In the genomic region with DNA sequence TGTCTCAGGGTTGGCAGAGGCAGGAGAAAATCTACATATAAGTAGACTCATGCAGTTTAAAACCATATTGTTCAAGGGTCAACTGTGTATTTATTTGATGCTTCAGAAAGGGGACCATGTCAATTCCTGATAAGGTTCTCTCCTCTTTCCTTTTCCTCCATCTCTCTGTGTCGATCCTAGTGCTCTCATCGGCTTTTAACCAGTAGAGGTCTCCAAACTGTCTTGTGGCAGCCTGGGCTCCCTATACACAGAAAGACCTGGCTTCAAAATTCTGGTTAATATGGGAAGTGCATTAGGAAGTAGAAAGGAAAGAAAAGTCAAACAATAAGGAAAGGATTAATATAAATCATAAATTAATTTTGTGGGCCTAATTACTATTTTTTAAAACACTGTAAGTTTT, we compare ENCODE assay signal across 9 cellular contexts.
A peak's percentile ranks its signal among the peaks of the same experiment; 100 is the strongest.
DNase-seq lines count a peak whose midpoint lies in the region; ATAC-seq, FAIRE-seq and TF ChIP-seq lines count a peak whose summit lies in the region.
"Had no signal": no experiment of that assay in that cellular context is flagged by ENCODE, and none has a peak within 500 bp of the region (broad histone marks: within the 10 kb centered on the region; RNA-seq: fewer than 3 reads in every experiment).

No MANE protein-coding gene starts in this region.

- H2AFZ ChIP-seq in HCT116 (ENCODE audit: low read depth, low read length, poor library complexity, severe bottlenecking), result no peak overlapping the region
- H2AFZ ChIP-seq in SK-N-SH (ENCODE audit: low read depth), result no peak overlapping the region

- in situ Hi-C loops in GM13976 (cut with MboI; ENCODE audit: low sequenced_read_pairs, unreplicated experiment), result no loop called here

- ATAC-seq in HCT116, result peak; percentile 91
- ATAC-seq in HG03135 (IDR thresholded peaks at IDR 0.05; ENCODE audit: unreplicated experiment), result no peak

- 7% methylated on average over 2 of the region's 2 CpGs for WGBS in SK-N-SH (ENCODE audit: low lambda C conversion rate)

- FAIRE-seq in kidney (lab: Jason Lieb, UNC), result peak; percentile 91
- FAIRE-seq: islet of Langerhans had no signal

- H3K9me3 ChIP-seq in HCT116 (ENCODE audit: control insufficient read depth in 1 of 2, insufficient read depth in 1 of 2, low read depth in 1 of 2, low read length in 2 of 2), result no peaks in the 10 kb centered on the region
- H3K9me3 ChIP-seq in SK-N-SH, result no peaks in the 10 kb centered on the region
- H3K9me3 ChIP-seq in kidney (ENCODE audit: control insufficient read depth in 1 of 2, low read length in 2 of 2), result no peaks in the 10 kb centered on the region

- H3K27me3 ChIP-seq in HCT116 (ENCODE audit: insufficient read depth, low read length) (peaks cover 5% of the 10 kb centered on the region), SK-N-SH (ENCODE audit: insufficient read depth) (no peaks in the 10 kb centered on the region)

- no peaks in the 10 kb centered on the region for H3K79me2 ChIP-seq in HCT116 (ENCODE audit: insufficient read depth, low read length)
- no peaks in the 10 kb centered on the region for H3K79me2 ChIP-seq in SK-N-SH (ENCODE audit: insufficient read depth)

- TF ChIP-seq CTCF in HCT116 (IDR thresholded peaks at IDR 0.05 in 2 of 3, conservative IDR thresholded peaks at IDR 0.05 in 1 of 3; ENCODE audit: borderline replicate concordance in 1 of 3, insufficient read depth in 1 of 3, low read depth in 2 of 3, low read length in 2 of 3), result peak; percentile 40 to 62 (median 53); a peak in 5 of 6 replicates
- TF ChIP-seq CTCF in SK-N-SH (IDR thresholded peaks at IDR 0.05), result peak; percentile 74
- TF ChIP-seq CTCF in kidney (IDR thresholded peaks at IDR 0.05; ENCODE audit: borderline replicate concordance, extremely low read depth, insufficient read depth), result peak; percentile 26
- TF ChIP-seq CTCF in foreskin fibroblast (IDR thresholded peaks at IDR 0.05; ENCODE audit: low read depth, low read length), result no peak
- TF ChIP-seq CTCF in GM13976 (IDR thresholded peaks at IDR 0.05; ENCODE audit: borderline replicate concordance, control extremely low read depth, extremely low read depth, insufficient read depth, missing control alignments), result no peak

- POLR2A ChIA-PET in HCT116 (lab: Charles Lee) (no interaction called here), SK-N-SH (lab: Yijun Ruan, JAX) (no interaction called here)

- TF ChIP-seq POLR2A in HCT116 (IDR thresholded peaks at IDR 0.05; ENCODE audit: borderline replicate concordance, extremely low read depth, insufficient read depth, insufficient read length), result no peak

- CTCF ChIA-PET in HCT116 (lab: Charles Lee) (no interaction called here), SK-N-SH (lab: Yijun Ruan, JAX) (interaction anchor here (0.7 to 7.7 kb wide), 7 partner anchors 12 to 1995 kb away, joined by 3 to 61 read pairs (median 4); no protein-coding TSS in a partner anchor)

- no TSS peak for BruUV-seq in HCT116 (replicated peaks; lab: Mats Ljungman, UMichigan)

- H3K27ac ChIP-seq in HCT116 (ENCODE audit: low read depth, low read length), result no peak overlapping the region
- no peak overlapping the region for H3K27ac ChIP-seq in SK-N-SH (ENCODE audit: low read depth in 2 of 2, low read length in 1 of 2)
- no peak overlapping the region for H3K27ac ChIP-seq in kidney (ENCODE audit: low read depth in 2 of 2, low read length in 2 of 2)

- intact Hi-C loops in HCT116 (cut with micrococcal nuclease) (no loop called here), kidney (cut with DNase I) (loop anchor here (10.0 kb wide), 1 partner anchor 199 kb away; no protein-coding TSS in a partner anchor)

- RAD21 ChIA-PET in HCT116 (lab: Charles Lee; ENCODE audit: low non-redundant PET in 1 of 2, low total read pairs in 2 of 2, uncharacterized antibody in 2 of 2, unreplicated experiment in 2 of 2), result no interaction called here

- no peaks in the 10 kb centered on the region for H3K36me3 ChIP-seq in HCT116 (ENCODE audit: control insufficient read depth in 1 of 2, insufficient read depth in 2 of 2, low read length in 2 of 2)
- no peaks in the 10 kb centered on the region for H3K36me3 ChIP-seq in SK-N-SH (replicated peaks in 1 of 2; ENCODE audit: control insufficient read depth in 1 of 2, insufficient read depth in 2 of 2, low read length in 1 of 2)
- H3K36me3 ChIP-seq in kidney (ENCODE audit: control insufficient read depth in 1 of 2, insufficient read depth in 2 of 2, low read length in 2 of 2), result no peaks in the 10 kb centered on the region

- no peak for TF ChIP-seq EP300 in SK-N-SH (IDR thresholded peaks at IDR 0.05; ENCODE audit: borderline replicate concordance in 1 of 2, low read depth in 1 of 2, low read length in 1 of 2)

- peak; percentile 21 for DNase-seq in COLO829 (ENCODE audit: low spot score)
- DNase-seq in HCT116 (ENCODE audit: low read depth, low spot score), result no peak
- DNase-seq in SK-N-SH, result peak; percentile 65
- DNase-seq in kidney, result no peak
- DNase-seq in foreskin fibroblast, result no peak
- DNase-seq in epidermal melanocyte (ENCODE audit: insufficient read length, low spot score), result no peak
- DNase-seq in GM13976 (ENCODE audit: low spot score), result no peak

- no peaks in the 10 kb centered on the region for H3F3A ChIP-seq in SK-N-SH (replicated peaks; ENCODE audit: insufficient read depth)

- H3K4me2 ChIP-seq in HCT116 (ENCODE audit: low read length) (no peak overlapping the region), SK-N-SH (no peak overlapping the region)

- no peaks in the 10 kb centered on the region for H4K20me1 ChIP-seq in HCT116 (ENCODE audit: insufficient read depth)
- H4K20me1 ChIP-seq in SK-N-SH (ENCODE audit: insufficient read depth), result no peaks in the 10 kb centered on the region

- peak; percentile 54 for TF ChIP-seq RAD21 in HCT116 (IDR thresholded peaks at IDR 0.05; ENCODE audit: low read depth)
- TF ChIP-seq RAD21 in SK-N-SH (IDR thresholded peaks at IDR 0.05; ENCODE audit: low read length), result peak; percentile 74

- H3K9me2 ChIP-seq in HCT116 (ENCODE audit: insufficient read depth), result no peaks in the 10 kb centered on the region
- no peaks in the 10 kb centered on the region for H3K9me2 ChIP-seq in SK-N-SH

- H3K4me3 ChIP-seq in HCT116 (replicated peaks in 1 of 2; ENCODE audit: low read depth in 1 of 2, low read length in 2 of 2) (no peak overlapping the region), SK-N-SH (ENCODE audit: low read depth in 2 of 2, low read length in 1 of 2) (no peak overlapping the region; a peak in 1 of 4 replicates), kidney (ENCODE audit: low read length in 2 of 2) (no peak overlapping the region), foreskin fibroblast (ENCODE audit: low read depth in 1 of 2, low read length in 2 of 2) (no peak overlapping the region)

- H3K4me1 ChIP-seq in HCT116 (ENCODE audit: control insufficient read depth in 1 of 2, insufficient read depth in 2 of 2, low read length in 2 of 2) (no peaks in the 10 kb centered on the region), SK-N-SH (ENCODE audit: control insufficient read depth in 1 of 2, insufficient read depth in 2 of 2, low read depth in 1 of 2, low read length in 1 of 2) (no peaks in the 10 kb centered on the region; a peak in 1 of 4 replicates), kidney (ENCODE audit: control insufficient read depth in 1 of 2, insufficient read depth in 1 of 2, low read depth in 1 of 2, low read length in 2 of 2) (no peaks in the 10 kb centered on the region)

- H3K9ac ChIP-seq in HCT116 (ENCODE audit: low read length) (no peak overlapping the region), SK-N-SH (no peak overlapping the region), kidney (ENCODE audit: low read length in 2 of 2) (no peak overlapping the region)

TF ChIP-seq in HCT116, 20 proteins besides CTCF, POLR2A, EP300 and RAD21 (continues in another document):
- TF ChIP-seq SRF (IDR thresholded peaks at IDR 0.05; ENCODE audit: low read depth), result no peak

TF ChIP-seq in SK-N-SH, 30 proteins besides CTCF, POLR2A, EP300 and RAD21:
- TF ChIP-seq SMC3 (IDR thresholded peaks at IDR 0.05; ENCODE audit: low read depth, low read length), result peak; percentile 65
- TF ChIP-seq, protein P1, sequence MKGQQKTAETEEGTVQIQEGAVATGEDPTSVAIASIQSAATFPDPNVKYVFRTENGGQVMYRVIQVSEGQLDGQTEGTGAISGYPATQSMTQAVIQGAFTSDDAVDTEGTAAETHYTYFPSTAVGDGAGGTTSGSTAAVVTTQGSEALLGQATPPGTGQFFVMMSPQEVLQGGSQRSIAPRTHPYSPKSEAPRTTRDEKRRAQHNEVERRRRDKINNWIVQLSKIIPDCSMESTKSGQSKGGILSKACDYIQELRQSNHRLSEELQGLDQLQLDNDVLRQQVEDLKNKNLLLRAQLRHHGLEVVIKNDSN (IDR thresholded peaks at IDR 0.05; ENCODE audit: borderline replicate concordance, low read depth), result no peak

Comparison
In these comparisons a context has a peak if more than half of its experiments do, and no peak if none do; other contexts are left out.
1. DNase-seq: peak in COLO829 (single experiment) and SK-N-SH (single experiment); none in HCT116 (single experiment), kidney (single experiment), foreskin fibroblast (0 of 2), epidermal melanocyte (single experiment) and GM13976 (single experiment).
2. CTCF ChIP-seq: peak in HCT116 (3 of 3), SK-N-SH (single experiment) and kidney (single experiment); none in foreskin fibroblast (single experiment) and GM13976 (single experiment).